In the genomic region with DNA sequence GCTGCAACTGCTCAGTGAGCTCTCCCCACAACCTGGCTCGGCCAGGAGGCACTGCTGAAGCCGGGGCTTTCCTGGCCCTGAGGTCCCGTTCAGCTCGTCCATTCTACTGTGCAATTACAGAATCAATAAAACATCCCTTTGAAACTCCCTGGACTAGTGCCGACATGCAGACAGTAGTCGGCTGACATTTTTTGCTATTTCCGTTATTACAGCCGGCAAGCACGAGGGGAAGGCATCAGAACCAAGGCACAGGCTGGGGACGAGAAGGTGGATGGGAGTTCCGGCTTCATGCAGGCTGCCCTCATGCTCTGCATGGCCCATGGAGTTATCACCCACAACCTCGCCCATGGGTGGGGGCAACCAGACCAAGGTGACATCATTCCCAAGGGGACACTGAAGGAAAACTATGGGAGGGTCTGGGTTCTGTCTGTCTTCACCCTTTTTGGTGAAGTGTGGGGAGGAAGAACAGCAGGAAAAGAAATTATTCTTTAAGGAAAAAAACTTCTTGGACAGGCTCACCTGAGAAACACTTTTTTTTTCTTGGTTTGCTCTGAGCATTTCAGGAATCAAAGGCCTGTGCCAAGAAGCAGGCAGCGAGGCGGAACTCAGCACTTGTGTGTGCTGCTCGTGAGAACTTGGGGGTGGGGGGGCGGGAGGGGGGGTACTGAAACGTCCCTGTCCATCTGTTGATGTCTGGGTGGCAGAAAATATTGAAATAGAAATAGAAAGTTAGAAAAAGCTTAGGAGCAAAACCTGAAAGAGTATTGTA, we compare ENCODE assay signal across 9 cellular contexts.
DNase-seq lines count a peak whose midpoint lies in the region; ATAC-seq and TF ChIP-seq lines count a peak whose summit lies in the region.
"Had no signal": no experiment of that assay in that cellular context is flagged by ENCODE, and none has a peak within 500 bp of the region (broad histone marks: within the 10 kb centered on the region; RNA-seq: fewer than 3 reads in every experiment).

No MANE protein-coding gene starts in this region.

- H3K27me3 ChIP-seq in suprapubic skin (no peaks in the 10 kb centered on the region), Caco-2 (replicated peaks; ENCODE audit: control insufficient read depth, insufficient read depth, low read length) (no peaks in the 10 kb centered on the region)

- DNase-seq in T-helper 2 cell treated with Interferon-gamma antibody and Interleukin-4, amounts not matched to agents 5 μg/mL and 100 μg/mL, for 36 hours (ENCODE audit: low spot score), result no peak
- DNase-seq in T-helper 2 cell, result no peak
- DNase-seq in activated naive CD4-positive, alpha-beta T cell treated with anti-CD3 and anti-CD28 coated beads, Interleukin-2, amount 50 U/mL, for 72 hours (ENCODE audit: low spot score in 2 of 2), result no peak
- DNase-seq in kidney tubule cell (ENCODE audit: low spot score), result peak; percentile 74
- no peak for DNase-seq in suprapubic skin (ENCODE audit: low spot score in 2 of 2)
- no peak for DNase-seq in NK-92 (lab: John Stamatoyannopoulos, UW; ENCODE audit: unreplicated experiment)
- DNase-seq in Caco-2, result no peak

- H3K4me1 Mint-ChIP-seq in T-helper 2 cell treated with Interferon-gamma antibody and Interleukin-4, amounts not matched to agents 5 μg/mL and 100 μg/mL, for 36 hours (ENCODE audit: low read depth), result peaks cover 62% of the 10 kb centered on the region
- H3K4me1 Mint-ChIP-seq in Caco-2 (ENCODE audit: low read depth, unreplicated experiment), result peaks cover 15% of the 10 kb centered on the region

- no peaks in the 10 kb centered on the region for H3K9me3 Mint-ChIP-seq in T-helper 2 cell treated with Interferon-gamma antibody and Interleukin-4, amounts not matched to agents 5 μg/mL and 100 μg/mL, for 36 hours
- peaks cover 3 to 4% of the 10 kb centered on the region in 2 donors for H3K9me3 Mint-ChIP-seq in activated naive CD4-positive, alpha-beta T cell treated with anti-CD3 and anti-CD28 coated beads, Interleukin-2, amount 50 U/mL, for 72 hours
- no peaks in the 10 kb centered on the region for H3K9me3 Mint-ChIP-seq in Caco-2 (ENCODE audit: unreplicated experiment)
- H3K9me3 Mint-ChIP-seq: CD8-positive, alpha-beta memory T cell had no signal

- TF ChIP-seq CTCF in suprapubic skin (IDR thresholded peaks at IDR 0.05) (no peak), Caco-2 (IDR thresholded peaks at IDR 0.05; ENCODE audit: insufficient read depth in 1 of 2, low read depth in 1 of 2, low read length in 1 of 2, severe bottlenecking in 1 of 2, unreplicated experiment in 1 of 2) (no peak)

- H3K4me3 Mint-ChIP-seq in T-helper 2 cell treated with Interferon-gamma antibody and Interleukin-4, amounts not matched to agents 5 μg/mL and 100 μg/mL, for 36 hours, result peak overlapping the region; percentile 21
- no peak overlapping the region for H3K4me3 Mint-ChIP-seq in Caco-2 (ENCODE audit: unreplicated experiment)

- H3K36me3 ChIP-seq in suprapubic skin (no peaks in the 10 kb centered on the region), Caco-2 (ENCODE audit: control insufficient read depth, insufficient read depth, low read length) (peaks cover 1% of the 10 kb centered on the region; the same call in 1 of the 2 replicates)

- no peak for TF ChIP-seq EP300 in suprapubic skin (IDR thresholded peaks at IDR 0.05)

- TF ChIP-seq POLR2A in suprapubic skin (IDR thresholded peaks at IDR 0.05), result no peak

- CTCF ChIA-PET in Caco-2 (lab: Charles Lee), result no interaction called here

- 8% methylated on average over 17 of the region's 17 CpGs for WGBS in suprapubic skin

- intact Hi-C loops in Caco-2 (cut with micrococcal nuclease; ENCODE audit: unreplicated experiment), result no loop called here

- peaks cover 20% of the 10 kb centered on the region for H3K36me3 Mint-ChIP-seq in T-helper 2 cell treated with Interferon-gamma antibody and Interleukin-4, amounts not matched to agents 5 μg/mL and 100 μg/mL, for 36 hours (ENCODE audit: low read depth)
- H3K36me3 Mint-ChIP-seq in activated naive CD4-positive, alpha-beta T cell treated with anti-CD3 and anti-CD28 coated beads, Interleukin-2, amount 50 U/mL, for 72 hours, result peaks cover 7 to 28% of the 10 kb centered on the region in 2 donors
- H3K36me3 Mint-ChIP-seq in Caco-2 (ENCODE audit: insufficient read depth, unreplicated experiment), result peaks cover 9% of the 10 kb centered on the region

- ATAC-seq in activated naive CD4-positive, alpha-beta T cell treated with anti-CD3 and anti-CD28 coated beads, Interleukin-2, amount 50 U/mL, for 72 hours, result peak in 1 of 2 donors; percentile 23
- ATAC-seq in HG03439 (IDR thresholded peaks at IDR 0.05; ENCODE audit: unreplicated experiment), result no peak

- POLR2A ChIA-PET in Caco-2 (lab: Charles Lee), result no interaction called here

- H3K9me3 ChIP-seq in suprapubic skin (no peaks in the 10 kb centered on the region), Caco-2 (no peaks in the 10 kb centered on the region)

- H3K27me3 Mint-ChIP-seq in T-helper 2 cell treated with Interferon-gamma antibody and Interleukin-4, amounts not matched to agents 5 μg/mL and 100 μg/mL, for 36 hours (ENCODE audit: low read depth), result no peaks in the 10 kb centered on the region
- no peaks in the 10 kb centered on the region for H3K27me3 Mint-ChIP-seq in Caco-2 (ENCODE audit: insufficient read depth, unreplicated experiment)
- H3K27me3 Mint-ChIP-seq: CD8-positive, alpha-beta memory T cell had no signal

- H3K4me3 ChIP-seq in suprapubic skin (peak overlapping the region; percentile 21), Caco-2 (ENCODE audit: low read depth, low read length) (no peak overlapping the region)

- H3K27ac Mint-ChIP-seq in T-helper 2 cell treated with Interferon-gamma antibody and Interleukin-4, amounts not matched to agents 5 μg/mL and 100 μg/mL, for 36 hours, result peak overlapping the region; percentile 59
- peak overlapping the region; percentile 93 to 95 for H3K27ac Mint-ChIP-seq in activated naive CD4-positive, alpha-beta T cell treated with anti-CD3 and anti-CD28 coated beads, Interleukin-2, amount 50 U/mL, for 72 hours
- no peak overlapping the region for H3K27ac Mint-ChIP-seq in Caco-2 (ENCODE audit: unreplicated experiment)

- H3K27ac ChIP-seq in suprapubic skin, result peak overlapping the region; percentile 61

- H3K4me1 ChIP-seq in suprapubic skin (peaks cover 27% of the 10 kb centered on the region), Caco-2 (no peaks in the 10 kb centered on the region; the same call in 1 of the 2 replicates)

- BruUV-seq in Caco-2 (replicated peaks; lab: Mats Ljungman, UMichigan), result no TSS peak
